ENCODE assay signal across 19 cellular contexts in the genomic region with DNA sequence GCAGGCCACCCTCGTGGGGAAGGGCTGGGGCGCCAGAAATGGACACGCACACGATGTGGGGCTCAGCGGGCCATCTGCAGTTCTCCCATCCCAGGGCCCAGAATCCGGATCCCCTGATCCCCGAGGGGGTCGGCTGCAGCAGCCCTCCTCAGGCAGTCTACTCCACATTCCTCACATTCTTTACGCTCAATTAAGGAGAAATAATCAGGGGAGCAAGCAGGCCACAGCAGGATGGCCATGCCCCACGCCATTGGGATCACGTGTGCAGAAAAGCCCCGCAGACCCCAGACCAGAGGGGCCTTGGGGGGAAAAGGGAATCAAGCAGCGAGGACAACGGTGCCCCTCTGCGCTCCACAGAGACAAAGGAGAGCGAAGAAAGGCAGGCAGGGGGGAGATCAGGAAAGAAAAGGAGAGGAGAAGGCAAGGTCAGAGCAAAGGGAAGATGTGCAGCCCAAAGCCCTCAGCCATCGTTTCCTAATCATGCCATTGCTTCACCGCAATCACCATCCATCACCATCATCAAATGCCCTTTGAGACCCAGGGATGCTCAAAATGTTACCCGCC. TPM values are rescaled to one million over a fixed set of nuclear protein-coding genes. Genes with fewer than 3 reads are reported as not detected.
DNase-seq lines count a peak whose midpoint lies in the region; ATAC-seq and TF ChIP-seq lines count a peak whose summit lies in the region.
"Had no signal": no experiment of that assay in that cellular context is flagged by ENCODE, and none has a peak within 500 bp of the region (broad histone marks: within the 10 kb centered on the region; RNA-seq: fewer than 3 reads in every experiment).

No MANE protein-coding gene starts in this region.

- no peak for ATAC-seq in upper lobe of right lung
- ATAC-seq: activated CD8-positive, alpha-beta memory T cell treated with anti-CD3 and anti-CD28 coated beads, Interleukin-2, amount 10 ng/mL, durations not matched to agents 7 days and 5 days; activated T-helper 17 cell treated with anti-CD3 and anti-CD28 coated beads, Interleukin-2, amount 50 U/mL, for 72 hours; HCT116; HepG2; lower lobe of right lung had no signal

- no peak overlapping the region for H3K4me3 ChIP-seq in HUES64 (ENCODE audit: low read length)
- H3K4me3 ChIP-seq in mesodermal cell (ENCODE audit: extremely low read depth, insufficient read depth, low read length, poor library complexity, severe bottlenecking) = no peak overlapping the region
- H3K4me3 ChIP-seq in upper lobe of right lung = no peak overlapping the region
- H3K4me3 ChIP-seq in BE2C (ENCODE audit: low read depth, low read length) = no peak overlapping the region
- H3K4me3 ChIP-seq: lower lobe of right lung, testis had no signal

- H3K27ac ChIP-seq in HUES64 (ENCODE audit: low read depth, low read length) (peak overlapping the region; percentile 57), mesodermal cell (ENCODE audit: low read depth, low read length, severe bottlenecking) (peak overlapping the region; percentile 85), upper lobe of right lung (no peak overlapping the region)
- H3K27ac ChIP-seq: lower lobe of right lung, testis had no signal

- H3K36me3 ChIP-seq in HUES64 (ENCODE audit: insufficient read depth, low read length) = no peaks in the 10 kb centered on the region
- no peaks in the 10 kb centered on the region for H3K36me3 ChIP-seq in mesodermal cell (ENCODE audit: control insufficient read depth, insufficient read depth, low read length)
- no peaks in the 10 kb centered on the region for H3K36me3 ChIP-seq in upper lobe of right lung
- no peaks in the 10 kb centered on the region for H3K36me3 ChIP-seq in BE2C
- H3K36me3 ChIP-seq: lower lobe of right lung had no signal

- TF ChIP-seq CTCF in upper lobe of right lung (IDR thresholded peaks at IDR 0.05) (no peak), chondrocyte (IDR thresholded peaks at IDR 0.05) (no peak), BE2C (IDR thresholded peaks at IDR 0.05; ENCODE audit: low read depth, low read length) (no peak)

- H3K27me3 ChIP-seq in HUES64 (ENCODE audit: insufficient read depth, low read length) = peaks cover 9% of the 10 kb centered on the region; the same call in 1 of the 2 replicates
- no peaks in the 10 kb centered on the region for H3K27me3 ChIP-seq in upper lobe of right lung
- H3K27me3 ChIP-seq in BE2C = no peaks in the 10 kb centered on the region
- H3K27me3 ChIP-seq: testis had no signal

- H3K9me3 Mint-ChIP-seq in chondrocyte (ENCODE audit: low read depth) = no peaks in the 10 kb centered on the region
- H3K9me3 Mint-ChIP-seq: activated T-helper 17 cell treated with anti-CD3 and anti-CD28 coated beads, Interleukin-2, amount 50 U/mL, for 72 hours had no signal

- H3K27ac Mint-ChIP-seq in chondrocyte (ENCODE audit: unreplicated experiment) = no peak overlapping the region
- H3K27ac Mint-ChIP-seq: activated CD8-positive, alpha-beta memory T cell treated with anti-CD3 and anti-CD28 coated beads, Interleukin-2, amount 10 ng/mL, durations not matched to agents 7 days and 5 days; activated T-helper 17 cell treated with anti-CD3 and anti-CD28 coated beads, Interleukin-2, amount 50 U/mL, for 72 hours; stimulated activated memory B cell treated with anti-CD40 and anti-IgM and Interleukin-4, amounts not matched to agents 10 μg/mL and 1 μg/mL and 100 μg/mL, for 72 hours had no signal

- H3K9me3 ChIP-seq in HUES64 (ENCODE audit: insufficient read depth, low read depth, low read length) = no peaks in the 10 kb centered on the region
- no peaks in the 10 kb centered on the region for H3K9me3 ChIP-seq in mesodermal cell (ENCODE audit: control insufficient read depth, low read length)
- no peaks in the 10 kb centered on the region for H3K9me3 ChIP-seq in upper lobe of right lung
- H3K9me3 ChIP-seq in BE2C = no peaks in the 10 kb centered on the region
- H3K9me3 ChIP-seq: lower lobe of right lung, testis had no signal

- peaks cover 52% of the 10 kb centered on the region for H3K4me1 ChIP-seq in HUES64 (ENCODE audit: insufficient read depth, low read length)
- peaks cover 60% of the 10 kb centered on the region for H3K4me1 ChIP-seq in mesodermal cell (ENCODE audit: control insufficient read depth, insufficient read depth, low read length, poor library complexity, severe bottlenecking)
- H3K4me1 ChIP-seq in upper lobe of right lung = no peaks in the 10 kb centered on the region
- peaks cover 14% of the 10 kb centered on the region for H3K4me1 ChIP-seq in BE2C
- H3K4me1 ChIP-seq: lower lobe of right lung had no signal

- WGBS in HUES64 = 25% methylated on average over 19 of the region's 19 CpGs
- 9 to 12% methylated on average over 8 to 15 of the region's 19 CpGs for WGBS in mesodermal cell (ENCODE audit: insufficient coverage in 2 of 2), 2 experiments

- no peak overlapping the region for H3K4me3 Mint-ChIP-seq in chondrocyte (ENCODE audit: unreplicated experiment)
- H3K4me3 Mint-ChIP-seq: activated CD8-positive, alpha-beta memory T cell treated with anti-CD3 and anti-CD28 coated beads, Interleukin-2, amount 10 ng/mL, durations not matched to agents 7 days and 5 days; activated T-helper 17 cell treated with anti-CD3 and anti-CD28 coated beads, Interleukin-2, amount 50 U/mL, for 72 hours; stimulated activated memory B cell treated with anti-CD40 and anti-IgM and Interleukin-4, amounts not matched to agents 10 μg/mL and 1 μg/mL and 100 μg/mL, for 72 hours had no signal

- intact Hi-C loops in upper lobe of right lung (cut with DNase I) = no loop called here

- peaks cover 54% of the 10 kb centered on the region for H3K4me1 Mint-ChIP-seq in chondrocyte (ENCODE audit: low read depth)
- H3K4me1 Mint-ChIP-seq: activated CD8-positive, alpha-beta memory T cell treated with anti-CD3 and anti-CD28 coated beads, Interleukin-2, amount 10 ng/mL, durations not matched to agents 7 days and 5 days had no signal

- no peaks in the 10 kb centered on the region for H3K36me3 Mint-ChIP-seq in chondrocyte (ENCODE audit: low read depth)
- H3K36me3 Mint-ChIP-seq: activated CD8-positive, alpha-beta memory T cell treated with anti-CD3 and anti-CD28 coated beads, Interleukin-2, amount 10 ng/mL, durations not matched to agents 7 days and 5 days; stimulated activated memory B cell treated with anti-CD40 and anti-IgM and Interleukin-4, amounts not matched to agents 10 μg/mL and 1 μg/mL and 100 μg/mL, for 72 hours had no signal

- DNase-seq in ecto neural progenitor cell (ENCODE audit: low spot score) (peak; percentile 85), upper lobe of right lung (peak; percentile 37), GM19240 (ENCODE audit: insufficient read length, low spot score) (no peak), chondrocyte (ENCODE audit: low spot score) (no peak), BE2C (no peak)
- DNase-seq: activated CD8-positive, alpha-beta memory T cell treated with anti-CD3 and anti-CD28 coated beads, Interleukin-2, amount 10 ng/mL, durations not matched to agents 7 days and 5 days; cortex of kidney; DMS79 treated with DMSO at 0.1 percent for 48 hours; lower lobe of right lung; NCI-H1417; NCI-H524 treated with DMSO at 0.1 percent for 48 hours; testis had no signal

- peak overlapping the region; percentile 31 for H3K9ac ChIP-seq in HUES64 (ENCODE audit: low read depth, low read length)

- H3K27me3 Mint-ChIP-seq in chondrocyte (ENCODE audit: low read depth) = no peaks in the 10 kb centered on the region

RNA-seq across cellular contexts. Expression of gene PKDCC, which starts 17.5 kb away (rescaled TPM):
- polyA plus RNA-seq in HUES64 (2013, experiment 1 of 2) = 98.9 TPM
- polyA plus RNA-seq in HUES64 (2013, experiment 2 of 2) = 117 TPM
- polyA plus RNA-seq in mesodermal cell (2013, experiment 1 of 2) = 90.7 TPM
- polyA plus RNA-seq in mesodermal cell (2013, experiment 2 of 2) = 89.6 TPM
- total RNA-seq in upper lobe of right lung = 65.5 TPM
- total RNA-seq in chondrocyte = 83.1 to 164 TPM (median 155 TPM) in 3 replicates
- polyA plus RNA-seq in BE2C (2012; ENCODE audit: insufficient read depth, insufficient read length, low read depth) = 91.9 TPM
- total RNA-seq: activated CD8-positive, alpha-beta memory T cell treated with anti-CD3 and anti-CD28 coated beads, Interleukin-2, amount 10 ng/mL, durations not matched to agents 7 days and 5 days; activated T-helper 17 cell treated with anti-CD3 and anti-CD28 coated beads, Interleukin-2, amount 50 U/mL, for 72 hours had no signal
- polyA plus RNA-seq: keratinocyte had no signal

Comparison
In these comparisons a context has a peak if more than half of its experiments do, and no peak if none do; other contexts are left out.
1. DNase-seq: peak in ecto neural progenitor cell (single experiment) and upper lobe of right lung (single experiment); none in GM19240 (single experiment), chondrocyte (single experiment) and BE2C (single experiment).